ENCODE assay signal across 8 cellular contexts in the genomic region with DNA sequence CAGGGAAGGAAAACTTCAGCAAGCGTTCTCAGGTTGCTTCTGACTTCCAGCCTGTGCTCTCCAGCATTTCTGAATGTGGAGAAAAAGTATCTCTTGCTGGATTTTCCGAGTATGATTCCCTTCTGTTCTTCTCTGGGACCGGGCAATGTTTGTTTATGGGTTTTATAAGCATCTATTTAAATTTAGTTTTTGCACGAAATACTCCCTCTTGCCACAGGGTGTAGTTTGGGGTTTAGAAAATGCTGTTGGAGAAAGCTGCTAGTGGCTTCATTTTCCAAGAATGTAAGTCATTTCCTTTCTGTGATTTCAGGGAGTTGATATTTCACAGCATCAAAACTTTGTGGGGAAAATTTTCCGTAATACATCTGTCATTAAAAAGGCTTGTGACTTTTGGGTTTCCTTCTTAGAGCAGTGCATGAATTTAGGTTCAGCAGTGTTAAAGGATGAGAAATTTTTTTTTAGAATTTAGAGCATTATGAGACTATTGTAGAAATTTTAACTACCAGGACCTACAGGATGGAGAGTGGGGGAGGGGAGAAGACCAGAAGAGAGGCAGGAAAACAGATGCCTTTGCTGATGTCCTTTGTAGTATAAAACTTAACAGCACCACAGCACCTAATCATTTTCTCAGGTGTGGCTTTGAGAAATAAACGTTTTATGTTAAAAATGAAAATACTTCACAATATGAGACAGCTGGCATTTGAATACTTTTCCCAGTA. TPM values are rescaled to one million over a fixed set of nuclear protein-coding genes. Genes with fewer than 3 reads are reported as not detected.
A peak's percentile ranks its signal among the peaks of the same experiment; 100 is the strongest.
DNase-seq lines count a peak whose midpoint lies in the region; ATAC-seq, FAIRE-seq and TF ChIP-seq lines count a peak whose summit lies in the region.

No MANE protein-coding gene starts in this region.

- peak overlapping the region; percentile 62 for H3K9ac ChIP-seq in endodermal cell (ENCODE audit: extremely low read depth, low read length, poor library complexity, severe bottlenecking)

- peak in 1 of 2 experiments; percentile 3; a peak in 1 of 6 replicates for ATAC-seq in A549
- ATAC-seq in natural killer cell treated with Interleukin-12 subunit alpha and Interleukin-12 subunit beta and Interleukin-15 and Interleukin-18, amount 100 ng/mL, for 72 hours: no peak
- no peak for ATAC-seq in HG03108 (IDR thresholded peaks at IDR 0.05; ENCODE audit: unreplicated experiment)
- no peak for ATAC-seq in HG02678 (IDR thresholded peaks at IDR 0.05; ENCODE audit: unreplicated experiment)
- ATAC-seq in GM18907 (IDR thresholded peaks at IDR 0.05; ENCODE audit: unreplicated experiment): no peak

- no peaks in the 10 kb centered on the region for H3K9me3 Mint-ChIP-seq in endodermal cell
- H3K9me3 Mint-ChIP-seq in natural killer cell treated with Interleukin-12 subunit alpha and Interleukin-12 subunit beta and Interleukin-15 and Interleukin-18, amount 100 ng/mL, for 72 hours: no peaks in the 10 kb centered on the region

- no peaks in the 10 kb centered on the region for H3K9me3 ChIP-seq in A549
- H3K9me3 ChIP-seq in SJSA1 (replicated peaks): no peaks in the 10 kb centered on the region
- no peaks in the 10 kb centered on the region for H3K9me3 ChIP-seq in endodermal cell (ENCODE audit: control insufficient read depth, low read length)

- DNase-seq in A549 (ENCODE audit: low read depth in 1 of 2, low spot score in 1 of 2) (peak; percentile 29 to 58), SJSA1 (ENCODE audit: low read depth in 1 of 2, low spot score in 2 of 2) (peak; percentile 50 to 90), endodermal cell (peak; percentile 53)
- DNase-seq in natural killer cell treated with Interleukin-12 subunit alpha and Interleukin-12 subunit beta and Interleukin-15 and Interleukin-18, amount 100 ng/mL, for 72 hours (ENCODE audit: low spot score): no peak

- TF ChIP-seq RAD21 in A549 (conservative IDR thresholded peaks at IDR 0.05 in 1 of 2, IDR thresholded peaks at IDR 0.05 in 1 of 2): peak; percentile 35 to 36; a peak in 2 of 5 replicates

- 4% methylated on average over 6 of the region's 6 CpGs for WGBS in A549 (ENCODE audit: missing lambda C conversion rate)
- 5 to 22% methylated on average over 3 to 5 of the region's 6 CpGs for WGBS in endodermal cell (ENCODE audit: insufficient coverage in 1 of 2, insufficient read length in 1 of 2), 2 experiments

- FAIRE-seq in A549 (lab: Jason Lieb, UNC): peak; percentile 7

- no peaks in the 10 kb centered on the region for H3K27me3 Mint-ChIP-seq in endodermal cell (ENCODE audit: insufficient read depth)
- peaks cover 24 to 41% of the 10 kb centered on the region in 2 donors for H3K27me3 Mint-ChIP-seq in natural killer cell treated with Interleukin-12 subunit alpha and Interleukin-12 subunit beta and Interleukin-15 and Interleukin-18, amount 100 ng/mL, for 72 hours

- H3K4me3 ChIP-seq in A549 (peak overlapping the region; percentile 52), GM12875 (ENCODE audit: low read depth, low read length) (no peak overlapping the region), SJSA1 (peak overlapping the region; percentile 78), endodermal cell (ENCODE audit: low read length) (peak overlapping the region; percentile 92)

- no peak for TF ChIP-seq EP300 in A549 (IDR thresholded peaks at IDR 0.05)

- POLR2A ChIA-PET in A549 (lab: Yijun Ruan, JAX): interaction anchor here (0.7 to 2.6 kb wide), 5 partner anchors 8 to 126 kb away, joined by 4 to 14 read pairs (median 7); no protein-coding TSS in a partner anchor

- H3K27me3 ChIP-seq in SJSA1 (replicated peaks) (no peaks in the 10 kb centered on the region), endodermal cell (ENCODE audit: control insufficient read depth, insufficient read depth, low read length, poor library complexity, severe bottlenecking) (no peaks in the 10 kb centered on the region)

- peak overlapping the region; percentile 96 to 97 for H3K27ac ChIP-seq in A549
- H3K27ac ChIP-seq in SJSA1: peak overlapping the region; percentile 97
- H3K27ac ChIP-seq in endodermal cell (ENCODE audit: low read depth, low read length): no peak overlapping the region

- no peak for TF ChIP-seq POLR2A in A549 (IDR thresholded peaks at IDR 0.05; ENCODE audit: low read length)

- peak overlapping the region; percentile 87 for H3K4me2 ChIP-seq in A549

- H3K36me3 ChIP-seq in SJSA1 (peaks cover 44% of the 10 kb centered on the region), endodermal cell (ENCODE audit: control insufficient read depth, insufficient read depth, low read length) (peaks cover 4% of the 10 kb centered on the region)

- H3K36me3 Mint-ChIP-seq in endodermal cell (ENCODE audit: low read depth): no peaks in the 10 kb centered on the region
- H3K36me3 Mint-ChIP-seq in natural killer cell treated with Interleukin-12 subunit alpha and Interleukin-12 subunit beta and Interleukin-15 and Interleukin-18, amount 100 ng/mL, for 72 hours: no peaks in the 10 kb centered on the region

- H3K4me1 ChIP-seq in A549 (peaks cover 52% of the 10 kb centered on the region), SJSA1 (replicated peaks) (peaks cover 39% of the 10 kb centered on the region), endodermal cell (ENCODE audit: control insufficient read depth, insufficient read depth, low read length) (no peaks in the 10 kb centered on the region)

- peaks cover 24% of the 10 kb centered on the region for H3K4me1 Mint-ChIP-seq in endodermal cell
- H3K4me1 Mint-ChIP-seq in natural killer cell treated with Interleukin-12 subunit alpha and Interleukin-12 subunit beta and Interleukin-15 and Interleukin-18, amount 100 ng/mL, for 72 hours (ENCODE audit: low read depth in 2 of 2): peaks cover 13 to 15% of the 10 kb centered on the region in 2 donors

- peak overlapping the region; percentile 68 for H3K27ac Mint-ChIP-seq in endodermal cell
- H3K27ac Mint-ChIP-seq in natural killer cell treated with Interleukin-12 subunit alpha and Interleukin-12 subunit beta and Interleukin-15 and Interleukin-18, amount 100 ng/mL, for 72 hours: peak overlapping the region; percentile 29 to 64

- TF ChIP-seq CTCF in A549 (IDR thresholded peaks at IDR 0.05) (peak; percentile 20; the same call in 1 of the 3 replicates), GM12875 (IDR thresholded peaks at IDR 0.05; ENCODE audit: borderline replicate concordance, insufficient read depth, low read depth, low read length) (peak; percentile 23; the same call in 1 of the 2 replicates), endodermal cell (conservative IDR thresholded peaks at IDR 0.05) (peak; percentile 40)

- CTCF ChIA-PET in A549 (lab: Yijun Ruan, JAX): interaction anchor here (0.5 to 3.3 kb wide), 46 partner anchors 9 to 384 kb away, joined by 3 to 70 read pairs (median 4); no protein-coding TSS in a partner anchor

- peak overlapping the region; percentile 82 for H3K4me3 Mint-ChIP-seq in endodermal cell
- peak overlapping the region; percentile 74 for H3K4me3 Mint-ChIP-seq in natural killer cell treated with Interleukin-12 subunit alpha and Interleukin-12 subunit beta and Interleukin-15 and Interleukin-18, amount 100 ng/mL, for 72 hours

TF ChIP-seq in A549, 52 proteins besides CTCF, POLR2A, EP300 and RAD21:
- TF ChIP-seq PHF8 (IDR thresholded peaks at IDR 0.05; ENCODE audit: borderline replicate concordance, low read depth) (no peak), SMC3 (IDR thresholded peaks at IDR 0.05) (peak; percentile 42), SREBF2 (IDR thresholded peaks at IDR 0.05) (no peak), BHLHE40 (IDR thresholded peaks at IDR 0.05; ENCODE audit: low read depth, low read length) (no peak), ZNF302 (CRISPR knock-in tag; IDR thresholded peaks at IDR 0.05) (no peak), CHD4 (IDR thresholded peaks at IDR 0.05; ENCODE audit: borderline replicate concordance) (no peak), NPAS2 (CRISPR knock-in tag; IDR thresholded peaks at IDR 0.05; ENCODE audit: borderline replicate concordance) (no peak), CBX8 (IDR thresholded peaks at IDR 0.05) (no peak)
- TF ChIP-seq, protein P1, sequence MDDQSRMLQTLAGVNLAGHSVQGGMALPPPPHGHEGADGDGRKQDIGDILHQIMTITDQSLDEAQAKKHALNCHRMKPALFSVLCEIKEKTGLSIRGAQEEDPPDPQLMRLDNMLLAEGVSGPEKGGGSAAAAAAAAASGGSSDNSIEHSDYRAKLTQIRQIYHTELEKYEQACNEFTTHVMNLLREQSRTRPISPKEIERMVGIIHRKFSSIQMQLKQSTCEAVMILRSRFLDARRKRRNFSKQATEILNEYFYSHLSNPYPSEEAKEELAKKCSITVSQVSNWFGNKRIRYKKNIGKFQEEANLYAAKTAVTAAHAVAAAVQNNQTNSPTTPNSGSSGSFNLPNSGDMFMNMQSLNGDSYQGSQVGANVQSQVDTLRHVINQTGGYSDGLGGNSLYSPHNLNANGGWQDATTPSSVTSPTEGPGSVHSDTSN (IDR thresholded peaks at IDR 0.05): no peak
- TF ChIP-seq, protein P2, sequence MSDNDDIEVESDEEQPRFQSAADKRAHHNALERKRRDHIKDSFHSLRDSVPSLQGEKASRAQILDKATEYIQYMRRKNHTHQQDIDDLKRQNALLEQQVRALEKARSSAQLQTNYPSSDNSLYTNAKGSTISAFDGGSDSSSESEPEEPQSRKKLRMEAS (IDR thresholded peaks at IDR 0.05): 0 out of 2 replicates have a peak, but pooled peaks have one; percentile 18

RNA-seq across cellular contexts. Expression of a gene that starts 1.5 kb away (rescaled TPM):
- polyA plus RNA-seq in A549 (2011; rRNA removed) (23.1 and 23.5 TPM in 2 replicates), A549 (2017; fragmentation: RNase III; extraction: RNeasy Plus Mini Kit Qiagen cat#74134 plus additional on column Dnase treatment) (18.2 to 18.8 TPM (median 18.8 TPM) in 3 replicates)
- polyA plus RNA-seq in A549 (2012; cell fraction: cytosol; rRNA removed): 15.1 and 18.9 TPM in 2 replicates
- 20.8 and 24.8 TPM in 2 replicates for polyA plus RNA-seq in A549 (2012; cell fraction: nucleus; rRNA removed)
- polyA minus RNA-seq in A549 (2011; rRNA and poly(A)+ RNA removed): 30.6 and 32.5 TPM in 2 replicates
- total RNA-seq in SJSA1 (2014; rRNA removed; shearing (Covaris generic)): 87.3 and 108 TPM in 2 replicates
- total RNA-seq in endodermal cell: 10 to 100 TPM; 12.1 to 14.8 TPM
- 13.0 TPM for polyA plus RNA-seq in endodermal cell (2013, experiment 1 of 2)
- 14.5 TPM for polyA plus RNA-seq in endodermal cell (2013, experiment 2 of 2)
- total RNA-seq in natural killer cell treated with Interleukin-12 subunit alpha and Interleukin-12 subunit beta and Interleukin-15 and Interleukin-18, amount 100 ng/mL, for 72 hours: 1 to 10 TPM; 2.5 to 3.0 TPM
